Comparison of ENCODE assay signal across 8 cellular contexts in the genomic region with DNA sequence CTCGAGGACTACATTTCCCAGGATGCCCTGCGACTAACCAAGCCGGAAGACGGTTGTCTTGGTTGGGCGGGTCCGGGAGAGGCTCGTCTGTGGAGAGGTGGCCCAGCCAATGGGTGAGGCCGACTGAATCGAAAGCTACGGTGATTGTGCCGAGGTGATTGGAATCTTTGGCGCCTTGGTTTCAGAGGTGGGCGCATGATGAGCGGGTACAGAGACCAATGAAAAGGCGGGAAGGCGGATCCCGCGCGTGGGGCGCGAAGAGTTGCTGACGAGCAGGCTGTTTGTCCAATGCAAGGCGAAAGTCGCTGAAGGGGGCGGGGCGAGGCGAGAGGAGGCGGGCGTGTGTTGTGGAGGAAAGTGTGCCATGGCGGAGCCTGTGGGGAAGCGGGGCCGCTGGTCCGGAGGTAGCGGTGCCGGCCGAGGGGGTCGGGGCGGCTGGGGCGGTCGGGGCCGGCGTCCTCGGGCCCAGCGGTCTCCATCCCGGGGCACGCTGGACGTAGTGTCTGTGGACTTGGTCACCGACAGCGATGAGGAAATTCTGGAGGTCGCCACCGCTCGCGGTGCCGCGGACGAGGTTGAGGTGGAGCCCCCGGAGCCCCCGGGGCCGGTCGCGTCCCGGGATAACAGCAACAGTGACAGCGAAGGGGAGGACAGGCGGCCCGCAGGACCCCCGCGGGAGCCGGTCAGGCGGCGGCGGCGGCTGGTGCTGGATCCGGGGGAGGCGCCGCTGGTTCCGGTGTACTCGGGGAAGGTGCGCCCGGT. TPM values are rescaled to one million over a fixed set of nuclear protein-coding genes. Genes with fewer than 3 reads are reported as not detected.
DNase-seq lines count a peak whose midpoint lies in the region; ATAC-seq, FAIRE-seq and TF ChIP-seq lines count a peak whose summit lies in the region.

Gene NFATC2IP (plus strand): TSS at position 290 of the 762 bp plus-strand sequence. CDS start 75 bp downstream, at position 365.

- no peaks in the 10 kb centered on the region; a peak in 1 of 5 replicates for H3K27me3 ChIP-seq in HepG2 (ENCODE audit: control insufficient read depth in 1 of 2, insufficient read depth in 2 of 2, low read length in 2 of 2)

- peak; percentile 100 for DNase-seq in CD14-positive monocyte (ENCODE audit: low spot score)
- DNase-seq in NCI-H82 (lab: John Stamatoyannopoulos, UW): peak; percentile 100
- DNase-seq in activated CD4-positive, alpha-beta T cell treated with anti-CD3 and anti-CD28 coated beads, Interleukin-2, amount 50 U/mL, for 48 hours: peak; percentile 100
- peak; percentile 100 for DNase-seq in dermis microvascular lymphatic vessel endothelial cell (ENCODE audit: low read depth in 2 of 2)
- peak; percentile 100 for DNase-seq in HepG2 (ENCODE audit: low spot score)
- DNase-seq in stimulated activated CD4-positive, alpha-beta T cell treated with anti-CD3 and anti-CD28 coated beads, Interleukin-4, amount 100 ng/mL, for 1 hour: peak; percentile 100

- H3K9ac ChIP-seq in HepG2 (ENCODE audit: insufficient read depth, low read depth, low read length): peak within 1 kb of the TSS; percentile 90

- POLR2A ChIA-PET in HepG2 (lab: Yijun Ruan, JAX): interaction anchor here (0.6 to 2.5 kb wide), 15 partner anchors 10 to 129 kb away, joined by 3 to 14 read pairs (median 5); partner anchors contain the start of genes ATXN2L, RABEP2 and TUFM

- FAIRE-seq in HepG2 (lab: Jason Lieb, UNC): peak; percentile 99

- H3K36me3 ChIP-seq in HepG2 (replicated peaks in 1 of 2; ENCODE audit: control insufficient read depth in 1 of 2, insufficient read depth in 2 of 2, low read length in 2 of 2): peaks cover 12 to 26% of the 10 kb centered on the region in 2 experiments

- WGBS in HepG2 (ENCODE audit: low lambda C conversion rate): under 1% methylated on average over 50 of the region's 79 CpGs

- peak within 1 kb of the TSS; percentile 93 for H3K4me2 ChIP-seq in HepG2 (ENCODE audit: low read depth, low read length)

- H3K4me1 ChIP-seq in HepG2 (ENCODE audit: insufficient read depth, low read length): peaks cover 49% of the 10 kb centered on the region

- ATAC-seq in GM19397 (IDR thresholded peaks at IDR 0.05; ENCODE audit: unreplicated experiment): peak; percentile 89
- ATAC-seq in HG03571 (IDR thresholded peaks at IDR 0.05; ENCODE audit: unreplicated experiment): peak; percentile 88
- peak; percentile 97 for ATAC-seq in HepG2

- H3K9me3 ChIP-seq in HepG2 (ENCODE audit: low read length): no peaks in the 10 kb centered on the region

- TF ChIP-seq POLR2A in HepG2 (IDR thresholded peaks at IDR 0.05; ENCODE audit: insufficient read depth in 1 of 2, low read depth in 2 of 2, low read length in 2 of 2): peak; percentile 63 to 89

- peaks cover 15% of the 10 kb centered on the region for H3K79me2 ChIP-seq in HepG2 (ENCODE audit: insufficient read depth, low read length)

- H3K4me3 Mint-ChIP-seq in CD14-positive monocyte: peak within 1 kb of the TSS; percentile 90 to 97

- TF ChIP-seq RAD21 in HepG2 (CRISPR knock-in tag; IDR thresholded peaks at IDR 0.05): peak; percentile 28; the same call in 1 of the 2 replicates

- no TSS peak for BruUV-seq in HepG2 (replicated peaks; lab: Mats Ljungman, UMichigan)

- H2AFZ ChIP-seq in HepG2 (ENCODE audit: low read length): no peak within 1 kb of the TSS

- in situ Hi-C loops in HepG2 (cut with HindIII; ENCODE audit: extremely low pct_ligation_motif_present, low pct_unique_long_range_greater_than_20kb): no loop called here

- no peaks in the 10 kb centered on the region for H4K20me1 ChIP-seq in HepG2 (ENCODE audit: insufficient read depth, low read length)

- H3K27me3 Mint-ChIP-seq in CD14-positive monocyte (ENCODE audit: low read depth in 3 of 3): peaks cover 2 to 7% (median 4%) of the 10 kb centered on the region in 3 donors

- CTCF ChIA-PET in HepG2 (lab: Yijun Ruan, JAX; ENCODE audit: low intra/inter-chr PET ratio, low total read pairs): no interaction called here

- TF ChIP-seq CTCF in CD14-positive monocyte (IDR thresholded peaks at IDR 0.05): no peak
- no peak for TF ChIP-seq CTCF in HepG2 (CRISPR knock-in tag; IDR thresholded peaks at IDR 0.05)

- H3K4me1 Mint-ChIP-seq in CD14-positive monocyte: peaks cover 26% of the 10 kb centered on the region

- peaks cover 34 to 38% of the 10 kb centered on the region in 2 donors for H3K36me3 Mint-ChIP-seq in CD14-positive monocyte

- intact Hi-C loops in CD14-positive monocyte (cut with micrococcal nuclease) (no loop called here), HepG2 (cut with micrococcal nuclease; ENCODE audit: unreplicated experiment) (loop anchor here (1.0 kb wide), 1 partner anchor 105 kb away; the partner anchor contains the start of gene TUFM)

- peak within 1 kb of the TSS; percentile 83 to 95 (median 91) for H3K27ac Mint-ChIP-seq in CD14-positive monocyte

- peak within 1 kb of the TSS; percentile 67 for H3K27ac ChIP-seq in HepG2 (ENCODE audit: extremely low read length, insufficient read depth, low read length)

- H3K4me3 ChIP-seq in HepG2 (replicated peaks in 1 of 3; ENCODE audit: insufficient read depth in 1 of 3, low read depth in 2 of 3, low read length in 3 of 3): peak within 1 kb of the TSS; percentile 93 to 99 (median 97)

- no peaks in the 10 kb centered on the region for H3K9me3 Mint-ChIP-seq in CD14-positive monocyte

- TF ChIP-seq EP300 in HepG2 (IDR thresholded peaks at IDR 0.05; ENCODE audit: low read depth in 2 of 2, low read length in 2 of 2): no peak
- TF ChIP-seq EP300 in HepG2 (CRISPR knock-in tag; IDR thresholded peaks at IDR 0.05; ENCODE audit: borderline replicate concordance): no peak

TF ChIP-seq in HepG2, 621 proteins besides CTCF, POLR2A, EP300 and RAD21 (continues in another document):
- 0 out of 2 replicates have a peak, but pooled peaks have one; percentile 3 for TF ChIP-seq PPARG (CRISPR knock-in tag; conservative IDR thresholded peaks at IDR 0.05)
- TF ChIP-seq, protein P1, sequence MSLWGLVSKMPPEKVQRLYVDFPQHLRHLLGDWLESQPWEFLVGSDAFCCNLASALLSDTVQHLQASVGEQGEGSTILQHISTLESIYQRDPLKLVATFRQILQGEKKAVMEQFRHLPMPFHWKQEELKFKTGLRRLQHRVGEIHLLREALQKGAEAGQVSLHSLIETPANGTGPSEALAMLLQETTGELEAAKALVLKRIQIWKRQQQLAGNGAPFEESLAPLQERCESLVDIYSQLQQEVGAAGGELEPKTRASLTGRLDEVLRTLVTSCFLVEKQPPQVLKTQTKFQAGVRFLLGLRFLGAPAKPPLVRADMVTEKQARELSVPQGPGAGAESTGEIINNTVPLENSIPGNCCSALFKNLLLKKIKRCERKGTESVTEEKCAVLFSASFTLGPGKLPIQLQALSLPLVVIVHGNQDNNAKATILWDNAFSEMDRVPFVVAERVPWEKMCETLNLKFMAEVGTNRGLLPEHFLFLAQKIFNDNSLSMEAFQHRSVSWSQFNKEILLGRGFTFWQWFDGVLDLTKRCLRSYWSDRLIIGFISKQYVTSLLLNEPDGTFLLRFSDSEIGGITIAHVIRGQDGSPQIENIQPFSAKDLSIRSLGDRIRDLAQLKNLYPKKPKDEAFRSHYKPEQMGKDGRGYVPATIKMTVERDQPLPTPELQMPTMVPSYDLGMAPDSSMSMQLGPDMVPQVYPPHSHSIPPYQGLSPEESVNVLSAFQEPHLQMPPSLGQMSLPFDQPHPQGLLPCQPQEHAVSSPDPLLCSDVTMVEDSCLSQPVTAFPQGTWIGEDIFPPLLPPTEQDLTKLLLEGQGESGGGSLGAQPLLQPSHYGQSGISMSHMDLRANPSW (CRISPR knock-in tag; IDR thresholded peaks at IDR 0.05; ENCODE audit: borderline replicate concordance): peak; percentile 76; the same call in 1 of the 2 replicates
- peak; percentile 98 for TF ChIP-seq IRF2 (CRISPR knock-in tag; IDR thresholded peaks at IDR 0.05)
- TF ChIP-seq ETV5 (CRISPR knock-in tag; IDR thresholded peaks at IDR 0.05; ENCODE audit: borderline replicate concordance): peak; percentile 71; the same call in 1 of the 2 replicates
- TF ChIP-seq ZSCAN12 (CRISPR knock-in tag; IDR thresholded peaks at IDR 0.05): peak; percentile 71; the same call in 1 of the 2 replicates
- TF ChIP-seq ZNF446 (CRISPR knock-in tag; IDR thresholded peaks at IDR 0.05): peak; percentile 83
- TF ChIP-seq ZSCAN25 (CRISPR knock-in tag; IDR thresholded peaks at IDR 0.05): peak; percentile 22; the same call in 1 of the 2 replicates
- peak; percentile 93 for TF ChIP-seq HNRNPK (IDR thresholded peaks at IDR 0.05; ENCODE audit: low read depth, low read length, poor library complexity, severe bottlenecking)
- peak; percentile 26; the same call in 1 of the 2 replicates for TF ChIP-seq ZSCAN31 (CRISPR knock-in tag; IDR thresholded peaks at IDR 0.05; ENCODE audit: low read depth)
- peak; percentile 20 for TF ChIP-seq RFXANK (CRISPR knock-in tag; IDR thresholded peaks at IDR 0.05)
- TF ChIP-seq ELF4 (CRISPR knock-in tag; IDR thresholded peaks at IDR 0.05; ENCODE audit: borderline replicate concordance): peak; percentile 68; the same call in 1 of the 2 replicates

RNA-seq across cellular contexts. Expression of gene NFATC2IP, which starts in this region (rescaled TPM):
- 10 to 100 TPM; 17.5 to 18.4 TPM for polyA plus RNA-seq in CD14-positive monocyte
- total RNA-seq in dermis microvascular lymphatic vessel endothelial cell: 18.5 and 25.4 TPM in 2 replicates
- total RNA-seq in HepG2 (2016; rRNA removed; fragmentation: Illumina TruSeq; extraction: Trizol): 18.2 and 32.1 TPM in 2 replicates
- total RNA-seq in HepG2 (2016; cell fraction: cytosol; rRNA removed; fragmentation: Illumina TruSeq; extraction: Trizol; ENCODE audit: low read depth): 8.8 and 9.0 TPM in 2 replicates
- total RNA-seq in HepG2 (2016; cell fraction: insoluble cytoplasmic fraction; rRNA removed; fragmentation: Illumina TruSeq; extraction: Trizol): 16.5 and 31.5 TPM in 2 replicates
- 13.0 and 14.4 TPM in 2 replicates for total RNA-seq in HepG2 (2016; cell fraction: membrane; rRNA removed; fragmentation: Illumina TruSeq; extraction: Trizol)
- 39.2 and 44.2 TPM in 2 replicates for total RNA-seq in HepG2 (2016; cell fraction: nucleus; rRNA removed; fragmentation: Illumina TruSeq; extraction: Trizol)
- polyA plus RNA-seq in HepG2 (2011; rRNA removed): 46.6 and 48.5 TPM in 2 replicates
- 17.8 and 17.9 TPM in 2 replicates for polyA plus RNA-seq in HepG2 (2011; cell fraction: cytosol; rRNA removed)
- polyA plus RNA-seq in HepG2 (2011; cell fraction: nucleus; rRNA removed): 95.6 and 102 TPM in 2 replicates
- 21.4 and 26.1 TPM in 2 replicates for polyA plus RNA-seq in HepG2 (2012)
- polyA plus RNA-seq in HepG2 (2016; cell fraction: cytosol; fragmentation: Illumina TruSeq; extraction: Trizol; ENCODE audit: low read depth): 2.0 and 2.2 TPM in 2 replicates
- polyA plus RNA-seq in HepG2 (2016; cell fraction: insoluble cytoplasmic fraction; fragmentation: Illumina TruSeq; extraction: Trizol; ENCODE audit: low read depth): 17.1 and 18.6 TPM in 2 replicates
- polyA plus RNA-seq in HepG2 (2016; cell fraction: membrane; fragmentation: Illumina TruSeq; extraction: Trizol; ENCODE audit: low read depth): 5.0 and 5.5 TPM in 2 replicates
- 172 and 177 TPM in 2 replicates for polyA plus RNA-seq in HepG2 (2016; cell fraction: nucleus; fragmentation: Illumina TruSeq; extraction: Trizol; ENCODE audit: insufficient read depth, low read depth)
- polyA minus RNA-seq in HepG2 (2011; rRNA and poly(A)+ RNA removed; ENCODE audit: low replicate concordance): 44.3 and 90.2 TPM in 2 replicates
- 8.3 and 8.6 TPM in 2 replicates for polyA minus RNA-seq in HepG2 (2011; cell fraction: cytosol; rRNA and poly(A)+ RNA removed)
- polyA minus RNA-seq in HepG2 (2011; cell fraction: nucleus; rRNA and poly(A)+ RNA removed): 49.6 and 61.2 TPM in 2 replicates

Comparison
In these comparisons a context has a peak if more than half of its experiments do, and no peak if none do; other contexts are left out.
1. Peak in every context shown above with its lines: DNase-seq, ATAC-seq, H3K4me3 ChIP-seq and H3K27ac ChIP-seq.